19 cellular contexts compared by ENCODE assay signal in genomic region chr1:200660719-200661118, GRCh38. TPM values are rescaled to one million over a fixed set of nuclear protein-coding genes. Genes with fewer than 3 reads are reported as not detected.
"Had no signal": no experiment of that assay in that cellular context is flagged by ENCODE, and none has a peak within 500 bp of the region (broad histone marks: within the 10 kb centered on the region; RNA-seq: fewer than 3 reads in every experiment).

No MANE protein-coding gene starts in this region.

- H3K27ac Mint-ChIP-seq: activated CD8-positive, alpha-beta memory T cell treated with anti-CD3 and anti-CD28 coated beads, Interleukin-2, amount 10 ng/mL, durations not matched to agents 7 days and 5 days; activated naive CD8-positive, alpha-beta T cell treated with anti-CD3 and anti-CD28 coated beads for 36 hours had no signal

- H3K4me3 Mint-ChIP-seq: activated CD8-positive, alpha-beta memory T cell treated with anti-CD3 and anti-CD28 coated beads, Interleukin-2, amount 10 ng/mL, durations not matched to agents 7 days and 5 days; activated naive CD8-positive, alpha-beta T cell treated with anti-CD3 and anti-CD28 coated beads for 36 hours; activated T-cell treated with anti-CD3 and anti-CD28 coated beads, Interleukin-2, amount 50 U/mL, for 24 hours; naive B cell had no signal

- H3K4me1 ChIP-seq: lower lobe of right lung, right lobe of liver had no signal

- H3K4me3 ChIP-seq: ascending aorta, cardiac muscle cell, coronary artery, lower lobe of right lung, right lobe of liver had no signal

- DNase-seq: activated CD4-positive, alpha-beta T cell treated with anti-CD3 and anti-CD28 coated beads, Interleukin-2, amount 50 U/mL, for 4 hours; activated CD4-positive, CD25-positive, alpha-beta regulatory T cell treated with anti-CD3 and anti-CD28 coated beads, Interleukin-2, amount 50 U/mL, for 72 hours; activated CD8-positive, alpha-beta memory T cell treated with anti-CD3 and anti-CD28 coated beads, Interleukin-2, amount 10 ng/mL, durations not matched to agents 7 days and 5 days; activated effector memory CD4-positive, alpha-beta T cell treated with Interleukin-2 at 50 U/mL for 16 hours; activated naive CD8-positive, alpha-beta T cell treated with anti-CD3 and anti-CD28 coated beads for 36 hours; activated T-cell treated with anti-CD3 and anti-CD28 coated beads, Interleukin-2, amount 50 U/mL, for 24 hours; effector CD4-positive, alpha-beta T cell; hypothalamus; kidney glomerular epithelial cell; lower lobe of right lung; midbrain; naive B cell; posterior cingulate gyrus; stimulated activated CD4-positive, alpha-beta T cell treated with anti-CD3 and anti-CD28 coated beads, Interleukin-12 subunit alpha, Interleukin-12 subunit beta, amount 100 ng/mL, for 4 hours; stimulated activated naive CD4-positive, alpha-beta T cell treated with Interleukin-2 at 50 U/mL for 16 hours had no signal

- H3K9me3 Mint-ChIP-seq: activated naive CD8-positive, alpha-beta T cell treated with anti-CD3 and anti-CD28 coated beads for 36 hours; activated T-cell treated with anti-CD3 and anti-CD28 coated beads, Interleukin-2, amount 50 U/mL, for 24 hours; naive B cell had no signal

- H3K27ac ChIP-seq: ascending aorta, cardiac muscle cell, coronary artery, lower lobe of right lung, right lobe of liver had no signal

- H3K27me3 Mint-ChIP-seq: activated CD8-positive, alpha-beta memory T cell treated with anti-CD3 and anti-CD28 coated beads, Interleukin-2, amount 10 ng/mL, durations not matched to agents 7 days and 5 days; activated naive CD8-positive, alpha-beta T cell treated with anti-CD3 and anti-CD28 coated beads for 36 hours; activated T-cell treated with anti-CD3 and anti-CD28 coated beads, Interleukin-2, amount 50 U/mL, for 24 hours; naive B cell had no signal

- H3K9me3 ChIP-seq: ascending aorta, lower lobe of right lung, right lobe of liver had no signal

- ATAC-seq: activated CD8-positive, alpha-beta memory T cell treated with anti-CD3 and anti-CD28 coated beads, Interleukin-2, amount 10 ng/mL, durations not matched to agents 7 days and 5 days; lower lobe of right lung; right lobe of liver had no signal

- H3K27me3 ChIP-seq: ascending aorta, cardiac muscle cell, right lobe of liver had no signal

RNA-seq across cellular contexts. Expression of gene KIF14, which starts 40.2 kb away (rescaled TPM):
- total RNA-seq: ascending aorta had no signal
